In the genomic region with DNA sequence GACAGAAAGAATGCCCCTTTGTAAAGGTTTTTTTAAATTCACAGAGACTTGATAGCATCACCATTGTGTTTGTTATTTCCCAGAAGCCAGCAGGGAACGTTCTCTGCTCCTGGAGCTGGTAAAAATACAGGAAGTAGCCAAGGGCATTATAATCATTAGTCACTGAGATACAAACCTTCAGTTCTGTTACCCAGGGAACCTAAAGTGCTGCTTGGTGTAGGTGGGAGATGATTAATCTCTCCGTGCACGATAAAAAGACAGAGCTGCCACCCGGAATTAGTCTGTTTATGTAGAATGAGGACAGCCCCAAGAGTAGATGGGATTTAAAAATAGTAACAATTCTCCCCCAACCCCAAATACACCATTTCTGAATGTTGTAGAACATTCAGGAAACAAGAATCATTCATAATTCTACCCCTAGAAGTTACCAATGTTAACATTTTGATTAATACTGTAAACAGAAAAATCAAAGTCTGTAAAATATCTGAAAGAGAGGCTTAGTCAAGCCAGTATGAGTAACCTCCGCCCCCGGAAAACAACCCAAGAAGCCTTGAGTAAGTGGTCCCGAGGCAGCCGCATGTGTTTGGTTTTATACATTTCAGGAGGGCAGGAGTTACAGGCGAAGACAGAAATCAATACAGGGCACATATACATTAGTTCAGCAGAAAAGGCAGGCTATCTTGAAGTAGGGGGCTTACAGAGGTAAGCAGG, we compare ENCODE assay signal across 8 cellular contexts. TPM values are rescaled to one million over a fixed set of nuclear protein-coding genes. Genes with fewer than 3 reads are reported as not detected.
DNase-seq lines count a peak whose midpoint lies in the region; ATAC-seq lines count a peak whose summit lies in the region.

No MANE protein-coding gene starts in this region.

- peaks cover 1% of the 10 kb centered on the region for H3K36me3 Mint-ChIP-seq in activated T-cell treated with anti-CD3 and anti-CD28 coated beads, Interleukin-2, amount 50 U/mL, for 24 hours (ENCODE audit: low read depth)

- no peaks in the 10 kb centered on the region for H3K27me3 Mint-ChIP-seq in activated T-cell treated with anti-CD3 and anti-CD28 coated beads, Interleukin-2, amount 50 U/mL, for 24 hours

- H3K4me1 Mint-ChIP-seq in activated T-cell treated with anti-CD3 and anti-CD28 coated beads, Interleukin-2, amount 50 U/mL, for 24 hours (ENCODE audit: low read depth) = peaks cover 20% of the 10 kb centered on the region

- intact Hi-C loops in posterior vena cava (cut with DNase I) = loop anchor here in 1 of 2 donors (10.0 kb wide), 1 partner anchor 165 kb away; no protein-coding TSS in a partner anchor

- H3K4me3 Mint-ChIP-seq in activated T-cell treated with anti-CD3 and anti-CD28 coated beads, Interleukin-2, amount 50 U/mL, for 24 hours = peak overlapping the region; percentile 63

- ATAC-seq in HG02840 (IDR thresholded peaks at IDR 0.05; ENCODE audit: low FRiP score, unreplicated experiment) = no peak

- peaks cover under 1% of the 10 kb centered on the region for H3K9me3 Mint-ChIP-seq in activated T-cell treated with anti-CD3 and anti-CD28 coated beads, Interleukin-2, amount 50 U/mL, for 24 hours

- peak; percentile 95 for DNase-seq in ELR (ENCODE audit: low read depth)
- peak; percentile 53 for DNase-seq in NCI-H345 (lab: John Stamatoyannopoulos, UW)
- peak; percentile 57 for DNase-seq in activated T-cell treated with anti-CD3 and anti-CD28 coated beads, Interleukin-2, amount 50 U/mL, for 24 hours
- DNase-seq in glomerular visceral epithelial cell (ENCODE audit: extremely low spot score) = peak; percentile 80
- peak; percentile 52 to 62 (median 56) for DNase-seq in stimulated activated CD4-positive, alpha-beta T cell treated with anti-CD3 and anti-CD28 coated beads, Interleukin-12 subunit alpha, Interleukin-12 subunit beta, amount 100 ng/mL, for 48 hours (ENCODE audit: low read depth in 2 of 3, low spot score in 1 of 3)
- DNase-seq in effector CD4-positive, alpha-beta T cell = no peak
- no peak for DNase-seq in posterior vena cava (ENCODE audit: low spot score)

- peak overlapping the region; percentile 93 for H3K27ac Mint-ChIP-seq in activated T-cell treated with anti-CD3 and anti-CD28 coated beads, Interleukin-2, amount 50 U/mL, for 24 hours

RNA-seq across cellular contexts. Expression of gene CTBS, which starts 45.3 kb away (rescaled TPM):
- total RNA-seq in posterior vena cava = 10 to 100 TPM; 20.5 to 23.5 TPM

Comparison
In these comparisons a context has a peak if more than half of its experiments do, and no peak if none do; other contexts are left out.
1. DNase-seq: peak in ELR (single experiment), NCI-H345 (single experiment), activated T-cell treated with anti-CD3 and anti-CD28 coated beads, Interleukin-2, amount 50 U/mL, for 24 hours (single experiment), glomerular visceral epithelial cell (single experiment) and stimulated activated CD4-positive, alpha-beta T cell treated with anti-CD3 and anti-CD28 coated beads, Interleukin-12 subunit alpha, Interleukin-12 subunit beta, amount 100 ng/mL, for 48 hours (3 of 3); none in effector CD4-positive, alpha-beta T cell (single experiment) and posterior vena cava (single experiment).